ENCODE assay signal across 38 cellular contexts in the genomic region with DNA sequence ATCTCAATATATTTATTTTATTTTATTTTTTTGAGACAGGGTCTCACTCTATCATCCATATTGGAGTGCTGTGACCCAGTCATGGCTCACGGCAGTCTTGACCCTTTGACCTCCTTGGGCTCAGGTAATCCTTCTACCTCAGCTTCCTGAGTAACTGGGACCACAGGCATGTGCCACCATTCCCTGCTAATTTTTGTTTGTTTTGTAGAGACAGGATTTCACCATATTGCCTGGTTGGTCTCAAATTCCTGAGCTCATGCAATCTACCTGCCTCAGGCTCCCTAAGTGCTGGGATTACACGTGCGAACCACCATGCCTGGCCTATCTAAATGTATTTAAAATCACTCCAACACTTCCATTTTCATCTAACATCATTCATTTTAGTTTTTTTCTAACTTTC.
"Had no signal": no experiment of that assay in that cellular context is flagged by ENCODE, and none has a peak within 500 bp of the region (broad histone marks: within the 10 kb centered on the region; RNA-seq: fewer than 3 reads in every experiment).

No MANE protein-coding gene starts in this region.

- H3K27ac Mint-ChIP-seq: activated naive CD4-positive, alpha-beta T cell treated with anti-CD3 and anti-CD28 coated beads for 36 hours; activated naive CD4-positive, alpha-beta T cell treated with anti-CD3 and anti-CD28 coated beads, Interleukin-2, amount 10 ng/mL, durations not matched to agents 7 days and 5 days; activated naive CD4-positive, alpha-beta T cell treated with anti-CD3 and anti-CD28 coated beads, Interleukin-2, amount 50 U/mL, for 24 hours; activated naive CD4-positive, alpha-beta T cell treated with anti-CD3 and anti-CD28 coated beads, Interleukin-2, amount 50 U/mL, for 72 hours; activated naive CD8-positive, alpha-beta T cell; activated naive CD8-positive, alpha-beta T cell treated with anti-CD3 and anti-CD28 coated beads for 36 hours; activated naive CD8-positive, alpha-beta T cell treated with anti-CD3 and anti-CD28 coated beads, Interleukin-2, amount 10 ng/mL, durations not matched to agents 7 days and 5 days; activated naive CD8-positive, alpha-beta T cell treated with anti-CD3 and anti-CD28 coated beads, Interleukin-2, amount 50 U/mL, for 24 hours; activated T-cell treated with anti-CD3 and anti-CD28 coated beads, Interleukin-2, amount 50 U/mL, for 24 hours; activated T-cell treated with anti-CD3 and anti-CD28 coated beads, Interleukin-2, amount 50 U/mL, for 72 hours; activated T-helper 1 cell treated with anti-CD3 and anti-CD28 coated beads, Interleukin-12 subunit alpha, Interleukin-12 subunit beta, Interleukin-2, Interleukin-4 antibody, amounts not matched to agents 30 ng/mL and 10 ng/mL and 1 ng/mL, durations not matched to agents 14 hours and 24 hours and 36 hours; activated T-helper 17 cell treated with anti-CD3 and anti-CD28 coated beads, Interleukin-2, amount 50 U/mL, for 72 hours; activated T-helper 2 cell treated with anti-CD3 and anti-CD28 coated beads, Interferon-gamma antibody, Interleukin-2, Interleukin-4, amounts not matched to agents 10 μg/mL and 5 μg/mL and 100 μg/mL, durations not matched to agents 14 hours and 24 hours and 36 hours; brain had no signal

- H3K27me3 ChIP-seq: adrenal gland, ascending aorta, body of pancreas, brain microvascular endothelial cell, breast epithelium, cardiac muscle cell had no signal

- H3K4me1 ChIP-seq: adrenal gland, ascending aorta, body of pancreas, breast epithelium had no signal

- H3K36me3 Mint-ChIP-seq: activated naive CD4-positive, alpha-beta T cell treated with anti-CD3 and anti-CD28 coated beads, Interleukin-2, amount 10 ng/mL, durations not matched to agents 7 days and 5 days; activated naive CD4-positive, alpha-beta T cell treated with anti-CD3 and anti-CD28 coated beads, Interleukin-2, amount 50 U/mL, for 24 hours; activated naive CD4-positive, alpha-beta T cell treated with anti-CD3 and anti-CD28 coated beads, Interleukin-2, amount 50 U/mL, for 72 hours; activated naive CD8-positive, alpha-beta T cell; activated naive CD8-positive, alpha-beta T cell treated with anti-CD3 and anti-CD28 coated beads for 36 hours; activated naive CD8-positive, alpha-beta T cell treated with anti-CD3 and anti-CD28 coated beads, Interleukin-2, amount 10 ng/mL, durations not matched to agents 7 days and 5 days; brain had no signal

- H3K4me3 ChIP-seq: adrenal gland, ascending aorta, body of pancreas, breast epithelium, cardiac muscle cell had no signal

- H3K4me1 Mint-ChIP-seq: activated naive CD4-positive, alpha-beta T cell treated with anti-CD3 and anti-CD28 coated beads, Interleukin-2, amount 10 ng/mL, durations not matched to agents 7 days and 5 days; activated naive CD4-positive, alpha-beta T cell treated with anti-CD3 and anti-CD28 coated beads, Interleukin-2, amount 50 U/mL, for 24 hours; activated naive CD8-positive, alpha-beta T cell treated with anti-CD3 and anti-CD28 coated beads for 36 hours; activated naive CD8-positive, alpha-beta T cell treated with anti-CD3 and anti-CD28 coated beads, Interleukin-2, amount 10 ng/mL, durations not matched to agents 7 days and 5 days; activated naive CD8-positive, alpha-beta T cell treated with anti-CD3 and anti-CD28 coated beads, Interleukin-2, amount 50 U/mL, for 24 hours; activated T-helper 17 cell treated with anti-CD3 and anti-CD28 coated beads, Interleukin-2, amount 50 U/mL, for 72 hours; brain; central memory CD8-positive, alpha-beta T cell had no signal

- H3K9me3 ChIP-seq: adrenal gland, ascending aorta, body of pancreas, breast epithelium had no signal

- H3K4me3 Mint-ChIP-seq: activated naive CD4-positive, alpha-beta T cell treated with anti-CD3 and anti-CD28 coated beads for 36 hours; activated naive CD4-positive, alpha-beta T cell treated with anti-CD3 and anti-CD28 coated beads, Interleukin-2, amount 10 ng/mL, durations not matched to agents 7 days and 5 days; activated naive CD4-positive, alpha-beta T cell treated with anti-CD3 and anti-CD28 coated beads, Interleukin-2, amount 50 U/mL, for 24 hours; activated naive CD8-positive, alpha-beta T cell; activated naive CD8-positive, alpha-beta T cell treated with anti-CD3 and anti-CD28 coated beads for 36 hours; activated naive CD8-positive, alpha-beta T cell treated with anti-CD3 and anti-CD28 coated beads, Interleukin-2, amount 10 ng/mL, durations not matched to agents 7 days and 5 days; activated naive CD8-positive, alpha-beta T cell treated with anti-CD3 and anti-CD28 coated beads, Interleukin-2, amount 50 U/mL, for 24 hours; activated T-cell treated with anti-CD3 and anti-CD28 coated beads, Interleukin-2, amount 50 U/mL, for 24 hours; activated T-cell treated with anti-CD3 and anti-CD28 coated beads, Interleukin-2, amount 50 U/mL, for 4 hours; activated T-cell treated with anti-CD3 and anti-CD28 coated beads, Interleukin-2, amount 50 U/mL, for 72 hours; activated T-helper 1 cell treated with anti-CD3 and anti-CD28 coated beads, Interleukin-12 subunit alpha, Interleukin-12 subunit beta, Interleukin-2, Interleukin-4 antibody, amounts not matched to agents 30 ng/mL and 10 ng/mL and 1 ng/mL, durations not matched to agents 14 hours and 24 hours and 36 hours; activated T-helper 17 cell treated with anti-CD3 and anti-CD28 coated beads, Interleukin-2, amount 50 U/mL, for 72 hours; brain; central memory CD8-positive, alpha-beta T cell had no signal

- H3K9me3 Mint-ChIP-seq: activated naive CD4-positive, alpha-beta T cell treated with anti-CD3 and anti-CD28 coated beads for 36 hours; activated naive CD4-positive, alpha-beta T cell treated with anti-CD3 and anti-CD28 coated beads, Interleukin-2, amount 10 ng/mL, durations not matched to agents 7 days and 5 days; activated naive CD4-positive, alpha-beta T cell treated with anti-CD3 and anti-CD28 coated beads, Interleukin-2, amount 50 U/mL, for 24 hours; activated naive CD4-positive, alpha-beta T cell treated with anti-CD3 and anti-CD28 coated beads, Interleukin-2, amount 50 U/mL, for 72 hours; activated naive CD8-positive, alpha-beta T cell treated with anti-CD3 and anti-CD28 coated beads for 36 hours; activated naive CD8-positive, alpha-beta T cell treated with anti-CD3 and anti-CD28 coated beads, Interleukin-2, amount 10 ng/mL, durations not matched to agents 7 days and 5 days; activated naive CD8-positive, alpha-beta T cell treated with anti-CD3 and anti-CD28 coated beads, Interleukin-2, amount 50 U/mL, for 24 hours; activated T-cell treated with anti-CD3 and anti-CD28 coated beads, Interleukin-2, amount 50 U/mL, for 24 hours; activated T-cell treated with anti-CD3 and anti-CD28 coated beads, Interleukin-2, amount 50 U/mL, for 4 hours; activated T-cell treated with anti-CD3 and anti-CD28 coated beads, Interleukin-2, amount 50 U/mL, for 72 hours; activated T-helper 1 cell treated with anti-CD3 and anti-CD28 coated beads, Interleukin-12 subunit alpha, Interleukin-12 subunit beta, Interleukin-2, Interleukin-4 antibody, amounts not matched to agents 30 ng/mL and 10 ng/mL and 1 ng/mL, durations not matched to agents 14 hours and 24 hours and 36 hours; activated T-helper 17 cell treated with anti-CD3 and anti-CD28 coated beads, Interleukin-2, amount 50 U/mL, for 72 hours; activated T-helper 2 cell treated with anti-CD3 and anti-CD28 coated beads, Interferon-gamma antibody, Interleukin-2, Interleukin-4, amounts not matched to agents 10 μg/mL and 5 μg/mL and 100 μg/mL, durations not matched to agents 14 hours and 24 hours and 36 hours; brain; central memory CD8-positive, alpha-beta T cell had no signal

- H3K27ac ChIP-seq: adrenal gland, ascending aorta, body of pancreas, brain microvascular endothelial cell, breast epithelium, cardiac muscle cell had no signal

- H3K36me3 ChIP-seq: adrenal gland, ascending aorta, brain microvascular endothelial cell, breast epithelium, cardiac muscle cell had no signal

- ATAC-seq: activated naive CD4-positive, alpha-beta T cell treated with anti-CD3 and anti-CD28 coated beads, Interleukin-2, amount 50 U/mL, for 72 hours; activated naive CD8-positive, alpha-beta T cell treated with anti-CD3 and anti-CD28 coated beads, Interleukin-2, amount 50 U/mL, for 24 hours; activated T-cell treated with anti-CD3 and anti-CD28 coated beads, Interleukin-2, amount 50 U/mL, for 4 hours; activated T-cell treated with anti-CD3 and anti-CD28 coated beads, Interleukin-2, amount 50 U/mL, for 72 hours; activated T-helper 17 cell treated with anti-CD3 and anti-CD28 coated beads, Interleukin-2, amount 50 U/mL, for 72 hours; body of pancreas had no signal

- H3K27me3 Mint-ChIP-seq: activated naive CD4-positive, alpha-beta T cell treated with anti-CD3 and anti-CD28 coated beads, Interleukin-2, amount 10 ng/mL, durations not matched to agents 7 days and 5 days; activated naive CD8-positive, alpha-beta T cell; activated T-cell treated with anti-CD3 and anti-CD28 coated beads, Interleukin-2, amount 50 U/mL, for 24 hours; brain had no signal

- DNase-seq: activated effector memory CD4-positive, alpha-beta T cell treated with anti-CD3 and anti-CD28 coated beads, Interleukin-2, amount 50 U/mL, for 16 hours; activated effector memory CD4-positive, alpha-beta T cell treated with Interleukin-2 at 50 U/mL for 16 hours; activated gamma-delta T cell; activated gamma-delta T cell treated with Interleukin-2 at 50 U/mL for 16 hours; activated naive CD4-positive, alpha-beta T cell; activated naive CD4-positive, alpha-beta T cell treated with anti-CD3 and anti-CD28 coated beads for 36 hours; activated naive CD4-positive, alpha-beta T cell treated with anti-CD3 and anti-CD28 coated beads, Interleukin-2, amount 10 ng/mL, durations not matched to agents 7 days and 5 days; activated naive CD4-positive, alpha-beta T cell treated with anti-CD3 and anti-CD28 coated beads, Interleukin-2, amount 50 U/mL, for 16 hours; activated naive CD4-positive, alpha-beta T cell treated with Interleukin-2 at 50 U/mL for 16 hours; activated naive CD8-positive, alpha-beta T cell treated with anti-CD3 and anti-CD28 coated beads for 36 hours; activated naive CD8-positive, alpha-beta T cell treated with anti-CD3 and anti-CD28 coated beads, Interleukin-2, amount 10 ng/mL, durations not matched to agents 7 days and 5 days; activated naive CD8-positive, alpha-beta T cell treated with anti-CD3 and anti-CD28 coated beads, Interleukin-2, amount 50 U/mL, for 24 hours; activated T-cell treated with anti-CD3 and anti-CD28 coated beads, Interleukin-2, amount 50 U/mL, for 1 hour; activated T-cell treated with anti-CD3 and anti-CD28 coated beads, Interleukin-2, amount 50 U/mL, for 24 hours; activated T-cell treated with anti-CD3 and anti-CD28 coated beads, Interleukin-2, amount 50 U/mL, for 4 hours; activated T-cell treated with anti-CD3 and anti-CD28 coated beads, Interleukin-2, amount 50 U/mL, for 48 hours; activated T-cell treated with anti-CD3 and anti-CD28 coated beads, Interleukin-2, amount 50 U/mL, for 72 hours; adrenal gland; amniotic stem cell; amygdala; anterior cingulate cortex; aorta; body of pancreas; brain microvascular endothelial cell; caudate nucleus; central memory CD4-positive, alpha-beta T cell; cerebellar nuclear complex had no signal
